Comparison of ENCODE assay signal across 9 cellular contexts in genomic region chr19:49364083-49364687, GRCh38. TPM values are rescaled to one million over a fixed set of nuclear protein-coding genes. Genes with fewer than 3 reads are reported as not detected.
DNase-seq lines count a peak whose midpoint lies in the region; ATAC-seq, FAIRE-seq and TF ChIP-seq lines count a peak whose summit lies in the region.
"Had no signal": no experiment of that assay in that cellular context is flagged by ENCODE, and none has a peak within 500 bp of the region (broad histone marks: within the 10 kb centered on the region; RNA-seq: fewer than 3 reads in every experiment).

No MANE protein-coding gene starts in this region.

- H3K4me3 ChIP-seq in HCT116 (replicated peaks in 1 of 2; ENCODE audit: low read depth in 1 of 2, low read length in 2 of 2) (peak overlapping the region; percentile 24 to 42), astrocyte of the spinal cord (ENCODE audit: low read depth, low read length) (peak overlapping the region; percentile 26), HepG2 (replicated peaks in 1 of 3; ENCODE audit: insufficient read depth in 1 of 3, low read depth in 2 of 3, low read length in 3 of 3) (peak overlapping the region in 2 of 3 experiments; percentile 33 to 87; a peak in 4 of 6 replicates), spleen (peak overlapping the region in 5 of 8 donors; percentile 9 to 77 (median 55))

- H3K79me2 ChIP-seq in HCT116 (ENCODE audit: insufficient read depth, low read length) (peaks cover 4% of the 10 kb centered on the region; the same call in 1 of the 2 replicates), HepG2 (ENCODE audit: insufficient read depth, low read length) (no peaks in the 10 kb centered on the region)

- no peaks in the 10 kb centered on the region for H3K27me3 ChIP-seq in HCT116 (ENCODE audit: insufficient read depth, low read length)
- H3K27me3 ChIP-seq in HepG2 (ENCODE audit: control insufficient read depth in 1 of 2, insufficient read depth in 2 of 2, low read length in 2 of 2), result no peaks in the 10 kb centered on the region; a peak in 1 of 5 replicates
- H3K27me3 ChIP-seq in spleen (replicated peaks in 1 of 7), result peaks cover 0 to 48% (median 9%) of the 10 kb centered on the region in 7 donors

- DNase-seq in HCT116 (ENCODE audit: low read depth, low spot score) (no peak), astrocyte of the spinal cord (ENCODE audit: low read depth, low spot score) (no peak), HepG2 (ENCODE audit: low spot score) (no peak), spleen (no peak), frontal cortex (ENCODE audit: low spot score in 2 of 2) (no peak), globus pallidus (ENCODE audit: low spot score) (no peak)
- DNase-seq in stimulated activated CD4-positive, alpha-beta T cell treated with anti-CD3 and anti-CD28 coated beads, Interleukin-4, amount 100 ng/mL, for 1 hour, result no peak
- no peak for DNase-seq in stimulated activated CD4-positive, alpha-beta T cell treated with anti-CD3 and anti-CD28 coated beads, Interleukin-2, amount 100 ng/mL, for 48 hours

- peaks cover 2 to 6% of the 10 kb centered on the region in 2 experiments; a peak in 2 of 4 replicates for H3K9me3 ChIP-seq in HCT116 (ENCODE audit: control insufficient read depth in 1 of 2, insufficient read depth in 1 of 2, low read depth in 1 of 2, low read length in 2 of 2)
- H3K9me3 ChIP-seq in HepG2 (ENCODE audit: low read length), result peaks cover 6% of the 10 kb centered on the region
- H3K9me3 ChIP-seq in spleen, result peaks cover 0 to 12% (median 10%) of the 10 kb centered on the region in 8 donors

- H4K20me1 ChIP-seq in HCT116 (ENCODE audit: insufficient read depth) (no peaks in the 10 kb centered on the region), HepG2 (ENCODE audit: insufficient read depth, low read length) (no peaks in the 10 kb centered on the region)

- ATAC-seq in HCT116, result no peak
- no peak for ATAC-seq in HepG2

- TF ChIP-seq POLR2A in HCT116 (IDR thresholded peaks at IDR 0.05; ENCODE audit: borderline replicate concordance, extremely low read depth, insufficient read depth, insufficient read length), result no peak
- TF ChIP-seq POLR2A in HepG2 (IDR thresholded peaks at IDR 0.05; ENCODE audit: insufficient read depth in 1 of 2, low read depth in 2 of 2, low read length in 2 of 2), result no peak
- TF ChIP-seq POLR2A in spleen (IDR thresholded peaks at IDR 0.05), result no peak

- POLR2A ChIA-PET in HCT116 (lab: Charles Lee), result interaction anchor here (1.7 kb wide), 1 partner anchor 89 kb away, joined by 14 read pairs; the partner anchor contains the start of gene ALDH16A1
- POLR2A ChIA-PET in HepG2 (lab: Yijun Ruan, JAX), result no interaction called here

- 79% methylated on average over 27 of the region's 27 CpGs for WGBS in HepG2 (ENCODE audit: low lambda C conversion rate)
- WGBS in spleen, 5 donors, result 70 to 78% (median 74%) methylated on average over 27 of the region's 27 CpGs

- H3K36me3 ChIP-seq in HCT116 (ENCODE audit: control insufficient read depth in 1 of 2, insufficient read depth in 2 of 2, low read length in 2 of 2) (peaks cover 3% of the 10 kb centered on the region in 2 experiments; a peak in 2 of 4 replicates), HepG2 (replicated peaks in 1 of 2; ENCODE audit: control insufficient read depth in 1 of 2, insufficient read depth in 2 of 2, low read length in 2 of 2) (peaks cover under 1 to 3% of the 10 kb centered on the region in 2 experiments; a peak in 1 of 5 replicates), spleen (peaks cover 0 to 5% (median 0%) of the 10 kb centered on the region in 6 donors)

- peak overlapping the region; percentile 44 for H3K9ac ChIP-seq in HCT116 (ENCODE audit: low read length)
- H3K9ac ChIP-seq in HepG2 (ENCODE audit: insufficient read depth, low read depth, low read length), result peak overlapping the region; percentile 25; the same call in 1 of the 2 replicates

- TF ChIP-seq EP300 in HepG2 (IDR thresholded peaks at IDR 0.05; ENCODE audit: low read depth in 2 of 2, low read length in 2 of 2), result no peak
- no peak for TF ChIP-seq EP300 in HepG2 (CRISPR knock-in tag; IDR thresholded peaks at IDR 0.05; ENCODE audit: borderline replicate concordance)

- H3K4me2 ChIP-seq in HCT116 (ENCODE audit: low read length) (peak overlapping the region; percentile 100), HepG2 (ENCODE audit: low read depth, low read length) (peak overlapping the region; percentile 98)

- intact Hi-C loops in HCT116 (cut with micrococcal nuclease), result no loop called here
- intact Hi-C loops in HepG2 (cut with micrococcal nuclease; ENCODE audit: unreplicated experiment), result no loop called here
- intact Hi-C loops in spleen (cut with DNase I; ENCODE audit: low total_unique reads), result no loop called here

- no peak overlapping the region for H2AFZ ChIP-seq in HCT116 (ENCODE audit: low read depth, low read length, poor library complexity, severe bottlenecking)
- H2AFZ ChIP-seq in HepG2 (ENCODE audit: low read length), result no peak overlapping the region

- TF ChIP-seq RAD21 in HCT116 (IDR thresholded peaks at IDR 0.05; ENCODE audit: low read depth) (no peak), HepG2 (CRISPR knock-in tag; IDR thresholded peaks at IDR 0.05) (no peak)

- H3K4me1 ChIP-seq in HCT116 (ENCODE audit: control insufficient read depth in 1 of 2, insufficient read depth in 2 of 2, low read length in 2 of 2), result peaks cover 10 to 27% of the 10 kb centered on the region in 2 experiments
- peaks cover 24% of the 10 kb centered on the region for H3K4me1 ChIP-seq in HepG2 (ENCODE audit: insufficient read depth, low read length)
- H3K4me1 ChIP-seq in spleen, result peaks cover 3 to 51% (median 37%) of the 10 kb centered on the region in 6 donors

- RAD21 ChIA-PET in HCT116 (lab: Charles Lee; ENCODE audit: low non-redundant PET in 1 of 2, low total read pairs in 2 of 2, uncharacterized antibody in 2 of 2, unreplicated experiment in 2 of 2), result no interaction called here

- H3K9me2 ChIP-seq in HCT116 (ENCODE audit: insufficient read depth), result no peaks in the 10 kb centered on the region

- BruUV-seq in HCT116 (replicated peaks; lab: Mats Ljungman, UMichigan) (no TSS peak), HepG2 (replicated peaks; lab: Mats Ljungman, UMichigan) (no TSS peak)

- CTCF ChIA-PET in HCT116 (lab: Charles Lee) (no interaction called here), HepG2 (lab: Yijun Ruan, JAX; ENCODE audit: low intra/inter-chr PET ratio, low total read pairs) (no interaction called here)

- TF ChIP-seq CTCF in HCT116 (IDR thresholded peaks at IDR 0.05 in 2 of 3, conservative IDR thresholded peaks at IDR 0.05 in 1 of 3; ENCODE audit: borderline replicate concordance in 1 of 3, insufficient read depth in 1 of 3, low read depth in 2 of 3, low read length in 2 of 3) (no peak), astrocyte of the spinal cord (IDR thresholded peaks at IDR 0.05; ENCODE audit: low read depth, low read length) (no peak), HepG2 (CRISPR knock-in tag; IDR thresholded peaks at IDR 0.05) (no peak), spleen (IDR thresholded peaks at IDR 0.05 in 8 of 11, conservative IDR thresholded peaks at IDR 0.05 in 3 of 11) (no peak)

- no peak for FAIRE-seq in HepG2 (lab: Jason Lieb, UNC)
- FAIRE-seq in frontal cortex (lab: Jason Lieb, UNC), result no peak

- in situ Hi-C loops in astrocyte of the spinal cord (cut with HindIII; ENCODE audit: low sequenced_read_pairs), result no loop called here
- in situ Hi-C loops in HepG2 (cut with HindIII; ENCODE audit: extremely low pct_ligation_motif_present, low pct_unique_long_range_greater_than_20kb), result no loop called here

- peak overlapping the region; percentile 80 for H3K27ac ChIP-seq in HCT116 (ENCODE audit: low read depth, low read length)
- no peak overlapping the region for H3K27ac ChIP-seq in HepG2 (ENCODE audit: extremely low read length, insufficient read depth, low read length)
- peak overlapping the region in 6 of 8 donors; percentile 36 to 91 (median 72) for H3K27ac ChIP-seq in spleen

RNA-seq across cellular contexts. Expression of gene DKKL1, which starts 0.5 kb away (rescaled TPM):
- 1.0 TPM for total RNA-seq in HCT116 (2021; ENCODE audit: unreplicated experiment)
- 1.1 TPM in 2 replicates for polyA plus RNA-seq in HCT116 (2012)
- 0.31 TPM in 1 of 2 replicates, not detected in the other for total RNA-seq in HepG2 (2016; rRNA removed; fragmentation: Illumina TruSeq; extraction: Trizol)
- not detected in 2 replicates for total RNA-seq in HepG2 (2016; cell fraction: cytosol; rRNA removed; fragmentation: Illumina TruSeq; extraction: Trizol; ENCODE audit: low read depth)
- 0.17 TPM in 1 of 2 replicates, not detected in the other for total RNA-seq in HepG2 (2016; cell fraction: insoluble cytoplasmic fraction; rRNA removed; fragmentation: Illumina TruSeq; extraction: Trizol)
- total RNA-seq in HepG2 (2016; cell fraction: membrane; rRNA removed; fragmentation: Illumina TruSeq; extraction: Trizol), result not detected in 2 replicates
- total RNA-seq in HepG2 (2016; cell fraction: nucleus; rRNA removed; fragmentation: Illumina TruSeq; extraction: Trizol), result not detected in 2 replicates
- polyA plus RNA-seq in HepG2 (2011; rRNA removed), result 0.30 and 0.33 TPM in 2 replicates
- 0.13 and 0.24 TPM in 2 replicates for polyA plus RNA-seq in HepG2 (2011; cell fraction: cytosol; rRNA removed)
- polyA plus RNA-seq in HepG2 (2011; cell fraction: nucleus; rRNA removed), result 0.16 and 0.45 TPM in 2 replicates
- polyA plus RNA-seq in HepG2 (2012), result 0.29 TPM in 1 of 2 replicates, not detected in the other
- not detected in 2 replicates for polyA plus RNA-seq in HepG2 (2016; cell fraction: cytosol; fragmentation: Illumina TruSeq; extraction: Trizol; ENCODE audit: low read depth)
- not detected in 2 replicates for polyA plus RNA-seq in HepG2 (2016; cell fraction: insoluble cytoplasmic fraction; fragmentation: Illumina TruSeq; extraction: Trizol; ENCODE audit: low read depth)
- polyA plus RNA-seq in HepG2 (2016; cell fraction: membrane; fragmentation: Illumina TruSeq; extraction: Trizol; ENCODE audit: low read depth), result not detected in 2 replicates
- polyA plus RNA-seq in HepG2 (2016; cell fraction: nucleus; fragmentation: Illumina TruSeq; extraction: Trizol; ENCODE audit: insufficient read depth, low read depth), result 1.0 TPM in 1 of 2 replicates, not detected in the other
- polyA minus RNA-seq in HepG2 (2011; rRNA and poly(A)+ RNA removed; ENCODE audit: low replicate concordance), result not detected in 2 replicates
- not detected in 2 replicates for polyA minus RNA-seq in HepG2 (2011; cell fraction: cytosol; rRNA and poly(A)+ RNA removed)
- not detected in 2 replicates for polyA minus RNA-seq in HepG2 (2011; cell fraction: nucleus; rRNA and poly(A)+ RNA removed)
- total RNA-seq in spleen, result under 1 TPM in 2 of 7 donors, not detected in 5; 0.57 to 0.79 TPM
- polyA plus RNA-seq in spleen, result 1 to 10 TPM in 1 of 3 donors, under 1 TPM in 1, not detected in 1; 0.57 to 1.1 TPM
- 1.2 TPM for total RNA-seq in frontal cortex

RNA-seq across cellular contexts. Expression of gene TEAD2, which starts 2.0 kb away (rescaled TPM):
- total RNA-seq in HCT116 (2021; ENCODE audit: unreplicated experiment) (31.9 TPM), HepG2 (2016; rRNA removed; fragmentation: Illumina TruSeq; extraction: Trizol) (12.1 and 12.5 TPM in 2 replicates), spleen (10 to 100 TPM in 6 of 7 donors, 1 to 10 TPM in 1; 8.9 to 24.7 (median 15.8) TPM), frontal cortex (5.3 TPM)
- polyA plus RNA-seq in HCT116 (2012), result 14.8 and 18.3 TPM in 2 replicates
- 11.8 and 12.3 TPM in 2 replicates for total RNA-seq in HepG2 (2016; cell fraction: cytosol; rRNA removed; fragmentation: Illumina TruSeq; extraction: Trizol; ENCODE audit: low read depth)
- total RNA-seq in HepG2 (2016; cell fraction: insoluble cytoplasmic fraction; rRNA removed; fragmentation: Illumina TruSeq; extraction: Trizol), result 9.2 and 11.2 TPM in 2 replicates
- 23.3 and 24.4 TPM in 2 replicates for total RNA-seq in HepG2 (2016; cell fraction: membrane; rRNA removed; fragmentation: Illumina TruSeq; extraction: Trizol)
- total RNA-seq in HepG2 (2016; cell fraction: nucleus; rRNA removed; fragmentation: Illumina TruSeq; extraction: Trizol), result 7.1 and 8.2 TPM in 2 replicates
- polyA plus RNA-seq in HepG2 (2011; rRNA removed) (10.4 and 10.8 TPM in 2 replicates), spleen (1 to 10 TPM; 5.8 to 8.4 (median 5.8) TPM)
- polyA plus RNA-seq in HepG2 (2011; cell fraction: cytosol; rRNA removed), result 9.2 and 9.3 TPM in 2 replicates
- polyA plus RNA-seq in HepG2 (2011; cell fraction: nucleus; rRNA removed), result 10.2 and 11.2 TPM in 2 replicates
- polyA plus RNA-seq in HepG2 (2012), result 7.3 and 7.6 TPM in 2 replicates
- polyA plus RNA-seq in HepG2 (2016; cell fraction: cytosol; fragmentation: Illumina TruSeq; extraction: Trizol; ENCODE audit: low read depth), result 15.6 and 17.1 TPM in 2 replicates
- 12.6 and 13.8 TPM in 2 replicates for polyA plus RNA-seq in HepG2 (2016; cell fraction: insoluble cytoplasmic fraction; fragmentation: Illumina TruSeq; extraction: Trizol; ENCODE audit: low read depth)
- 23.9 and 26.3 TPM in 2 replicates for polyA plus RNA-seq in HepG2 (2016; cell fraction: membrane; fragmentation: Illumina TruSeq; extraction: Trizol; ENCODE audit: low read depth)
- polyA plus RNA-seq in HepG2 (2016; cell fraction: nucleus; fragmentation: Illumina TruSeq; extraction: Trizol; ENCODE audit: insufficient read depth, low read depth), result 13.0 and 14.8 TPM in 2 replicates
- 22.0 and 36.3 TPM in 2 replicates for polyA minus RNA-seq in HepG2 (2011; rRNA and poly(A)+ RNA removed; ENCODE audit: low replicate concordance)
- 4.6 and 8.0 TPM in 2 replicates for polyA minus RNA-seq in HepG2 (2011; cell fraction: cytosol; rRNA and poly(A)+ RNA removed)
- 5.3 and 5.8 TPM in 2 replicates for polyA minus RNA-seq in HepG2 (2011; cell fraction: nucleus; rRNA and poly(A)+ RNA removed)

RNA-seq across cellular contexts. Expression of gene KASH5, which starts 23.9 kb away (rescaled TPM):
- total RNA-seq in HCT116 (2021; ENCODE audit: unreplicated experiment) (not detected), HepG2 (2016; rRNA removed; fragmentation: Illumina TruSeq; extraction: Trizol) (not detected in 2 replicates), spleen (under 1 TPM in 1 of 7 donors, not detected in 6; 0.41 TPM), frontal cortex (not detected)
- polyA plus RNA-seq in HCT116 (2012), result 0.05 TPM in 1 of 2 replicates, not detected in the other
- not detected in 2 replicates for total RNA-seq in HepG2 (2016; cell fraction: cytosol; rRNA removed; fragmentation: Illumina TruSeq; extraction: Trizol; ENCODE audit: low read depth)
- total RNA-seq in HepG2 (2016; cell fraction: insoluble cytoplasmic fraction; rRNA removed; fragmentation: Illumina TruSeq; extraction: Trizol), result not detected in 2 replicates
- not detected in 2 replicates for total RNA-seq in HepG2 (2016; cell fraction: membrane; rRNA removed; fragmentation: Illumina TruSeq; extraction: Trizol)
- not detected in 2 replicates for total RNA-seq in HepG2 (2016; cell fraction: nucleus; rRNA removed; fragmentation: Illumina TruSeq; extraction: Trizol)
- polyA plus RNA-seq in HepG2 (2011; rRNA removed) (not detected in 2 replicates), spleen (under 1 TPM; 0.11 to 0.32 (median 0.19) TPM)
- polyA plus RNA-seq in HepG2 (2011; cell fraction: cytosol; rRNA removed), result not detected in 2 replicates
- polyA plus RNA-seq in HepG2 (2011; cell fraction: nucleus; rRNA removed), result not detected in 2 replicates
- not detected in 2 replicates for polyA plus RNA-seq in HepG2 (2012)
- not detected in 2 replicates for polyA plus RNA-seq in HepG2 (2016; cell fraction: cytosol; fragmentation: Illumina TruSeq; extraction: Trizol; ENCODE audit: low read depth)
- polyA plus RNA-seq in HepG2 (2016; cell fraction: insoluble cytoplasmic fraction; fragmentation: Illumina TruSeq; extraction: Trizol; ENCODE audit: low read depth), result not detected in 2 replicates
- not detected in 2 replicates for polyA plus RNA-seq in HepG2 (2016; cell fraction: membrane; fragmentation: Illumina TruSeq; extraction: Trizol; ENCODE audit: low read depth)
- polyA plus RNA-seq in HepG2 (2016; cell fraction: nucleus; fragmentation: Illumina TruSeq; extraction: Trizol; ENCODE audit: insufficient read depth, low read depth), result not detected in 2 replicates
- not detected in 2 replicates for polyA minus RNA-seq in HepG2 (2011; rRNA and poly(A)+ RNA removed; ENCODE audit: low replicate concordance)
- polyA minus RNA-seq in HepG2 (2011; cell fraction: cytosol; rRNA and poly(A)+ RNA removed), result not detected in 2 replicates
- polyA minus RNA-seq in HepG2 (2011; cell fraction: nucleus; rRNA and poly(A)+ RNA removed), result not detected in 2 replicates
- total RNA-seq: lung microvascular endothelial cell had no signal

RNA-seq across cellular contexts. Expression of gene CD37, which starts 29.0 kb away (rescaled TPM):
- 0.76 TPM for total RNA-seq in HCT116 (2021; ENCODE audit: unreplicated experiment)
- polyA plus RNA-seq in HCT116 (2012), result 2.9 and 3.4 TPM in 2 replicates
- total RNA-seq in HepG2 (2016; rRNA removed; fragmentation: Illumina TruSeq; extraction: Trizol), result not detected in 2 replicates
- not detected in 2 replicates for total RNA-seq in HepG2 (2016; cell fraction: cytosol; rRNA removed; fragmentation: Illumina TruSeq; extraction: Trizol; ENCODE audit: low read depth)
- total RNA-seq in HepG2 (2016; cell fraction: insoluble cytoplasmic fraction; rRNA removed; fragmentation: Illumina TruSeq; extraction: Trizol), result not detected in 2 replicates
- total RNA-seq in HepG2 (2016; cell fraction: membrane; rRNA removed; fragmentation: Illumina TruSeq; extraction: Trizol), result not detected in 2 replicates
- not detected in 2 replicates for total RNA-seq in HepG2 (2016; cell fraction: nucleus; rRNA removed; fragmentation: Illumina TruSeq; extraction: Trizol)
- not detected in 2 replicates for polyA plus RNA-seq in HepG2 (2011; rRNA removed)
- not detected in 2 replicates for polyA plus RNA-seq in HepG2 (2011; cell fraction: cytosol; rRNA removed)
- 0.12 TPM in 1 of 2 replicates, not detected in the other for polyA plus RNA-seq in HepG2 (2011; cell fraction: nucleus; rRNA removed)
- 0.52 and 2.6 TPM in 2 replicates for polyA plus RNA-seq in HepG2 (2012)
- not detected in 2 replicates for polyA plus RNA-seq in HepG2 (2016; cell fraction: cytosol; fragmentation: Illumina TruSeq; extraction: Trizol; ENCODE audit: low read depth)
- not detected in 2 replicates for polyA plus RNA-seq in HepG2 (2016; cell fraction: insoluble cytoplasmic fraction; fragmentation: Illumina TruSeq; extraction: Trizol; ENCODE audit: low read depth)
- not detected in 2 replicates for polyA plus RNA-seq in HepG2 (2016; cell fraction: membrane; fragmentation: Illumina TruSeq; extraction: Trizol; ENCODE audit: low read depth)
- polyA plus RNA-seq in HepG2 (2016; cell fraction: nucleus; fragmentation: Illumina TruSeq; extraction: Trizol; ENCODE audit: insufficient read depth, low read depth), result not detected in 2 replicates
- polyA minus RNA-seq in HepG2 (2011; rRNA and poly(A)+ RNA removed; ENCODE audit: low replicate concordance), result 0.14 TPM in 1 of 2 replicates, not detected in the other
- polyA minus RNA-seq in HepG2 (2011; cell fraction: cytosol; rRNA and poly(A)+ RNA removed), result not detected in 2 replicates
- not detected in 2 replicates for polyA minus RNA-seq in HepG2 (2011; cell fraction: nucleus; rRNA and poly(A)+ RNA removed)
- 100 to 1,000 TPM; 297 to 516 (median 398) TPM for total RNA-seq in spleen
- polyA plus RNA-seq in spleen, result 100 to 1,000 TPM; 401 to 452 (median 405) TPM
- total RNA-seq in frontal cortex, result 0.82 TPM
- total RNA-seq: lung microvascular endothelial cell had no signal

RNA-seq across cellular contexts. Expression of gene SLC6A16, which starts 39.2 kb away (rescaled TPM):
- 5.0 TPM for total RNA-seq in HCT116 (2021; ENCODE audit: unreplicated experiment)
- polyA plus RNA-seq in HCT116 (2012), result 1.0 and 1.1 TPM in 2 replicates
- total RNA-seq in HepG2 (2016; rRNA removed; fragmentation: Illumina TruSeq; extraction: Trizol), result 0.07 TPM in 1 of 2 replicates, not detected in the other
- total RNA-seq in HepG2 (2016; cell fraction: cytosol; rRNA removed; fragmentation: Illumina TruSeq; extraction: Trizol; ENCODE audit: low read depth), result not detected in 2 replicates
- total RNA-seq in HepG2 (2016; cell fraction: insoluble cytoplasmic fraction; rRNA removed; fragmentation: Illumina TruSeq; extraction: Trizol), result 0.11 and 0.25 TPM in 2 replicates
- not detected in 2 replicates for total RNA-seq in HepG2 (2016; cell fraction: membrane; rRNA removed; fragmentation: Illumina TruSeq; extraction: Trizol)
- 1.4 TPM in 1 of 2 replicates, not detected in the other for total RNA-seq in HepG2 (2016; cell fraction: nucleus; rRNA removed; fragmentation: Illumina TruSeq; extraction: Trizol)
- polyA plus RNA-seq in HepG2 (2011; rRNA removed), result 0.18 and 0.22 TPM in 2 replicates
- polyA plus RNA-seq in HepG2 (2011; cell fraction: cytosol; rRNA removed), result 0.11 and 0.36 TPM in 2 replicates
- 0.33 and 0.95 TPM in 2 replicates for polyA plus RNA-seq in HepG2 (2011; cell fraction: nucleus; rRNA removed)
- polyA plus RNA-seq in HepG2 (2012), result 0.31 and 0.64 TPM in 2 replicates
- not detected in 2 replicates for polyA plus RNA-seq in HepG2 (2016; cell fraction: cytosol; fragmentation: Illumina TruSeq; extraction: Trizol; ENCODE audit: low read depth)
- polyA plus RNA-seq in HepG2 (2016; cell fraction: insoluble cytoplasmic fraction; fragmentation: Illumina TruSeq; extraction: Trizol; ENCODE audit: low read depth), result not detected in 2 replicates
- polyA plus RNA-seq in HepG2 (2016; cell fraction: membrane; fragmentation: Illumina TruSeq; extraction: Trizol; ENCODE audit: low read depth), result 0.35 and 0.39 TPM in 2 replicates
- 0.45 TPM in 1 of 2 replicates, not detected in the other for polyA plus RNA-seq in HepG2 (2016; cell fraction: nucleus; fragmentation: Illumina TruSeq; extraction: Trizol; ENCODE audit: insufficient read depth, low read depth)
- polyA minus RNA-seq in HepG2 (2011; rRNA and poly(A)+ RNA removed; ENCODE audit: low replicate concordance), result 0.20 and 1.2 TPM in 2 replicates
- polyA minus RNA-seq in HepG2 (2011; cell fraction: cytosol; rRNA and poly(A)+ RNA removed), result not detected in 2 replicates
- 0.26 and 0.37 TPM in 2 replicates for polyA minus RNA-seq in HepG2 (2011; cell fraction: nucleus; rRNA and poly(A)+ RNA removed)
- 1 to 10 TPM; 2.1 to 6.9 (median 5.0) TPM for total RNA-seq in spleen
- polyA plus RNA-seq in spleen, result 1 to 10 TPM; 2.7 to 5.0 (median 2.7) TPM
- not detected for total RNA-seq in frontal cortex
